24 cellular contexts compared by ENCODE assay signal in genomic region chr14:102967506-102967795, GRCh38. TPM values are rescaled to one million over a fixed set of nuclear protein-coding genes. Genes with fewer than 3 reads are reported as not detected.
"Had no signal": no experiment of that assay in that cellular context is flagged by ENCODE, and none has a peak within 500 bp of the region (broad histone marks: within the 10 kb centered on the region; RNA-seq: fewer than 3 reads in every experiment).

No MANE protein-coding gene starts in this region.

- H3K27me3 ChIP-seq: MG63 had no signal

- DNase-seq: activated CD4-positive, alpha-beta T cell treated with anti-CD3 and anti-CD28 coated beads for 48 hours; activated CD4-positive, alpha-beta T cell treated with anti-CD3 and anti-CD28 coated beads, Interleukin-2, amount 50 U/mL, for 4 hours; activated CD4-positive, CD25-positive, alpha-beta regulatory T cell treated with anti-CD3 and anti-CD28 coated beads, Interleukin-2, amount 50 U/mL, for 72 hours; activated CD8-positive, alpha-beta memory T cell treated with anti-CD3 and anti-CD28 coated beads, Interleukin-2, amount 50 U/mL, for 48 hours; activated CD8-positive, alpha-beta T cell treated with anti-CD3 and anti-CD28 coated beads, Interleukin-2, amount 10 ng/mL, durations not matched to agents 7 days and 5 days; activated naive CD4-positive, alpha-beta T cell treated with anti-CD3 and anti-CD28 coated beads, Interleukin-2, amount 50 U/mL, for 16 hours; activated T-cell treated with anti-CD3 and anti-CD28 coated beads, Interleukin-2, amount 50 U/mL, for 1 hour; MG63; MV-4-11; NCI-H1092 treated with DMSO at 0.1 percent for 48 hours; NCI-H1417 treated with DMSO at 0.1 percent for 48 hours; NCI-H1694; NCI-H2029; NCI-H2107; NCI-H345; NCI-H510A; NCI-H526 treated with DMSO at 0.1 percent for 48 hours; NCI-H82; OCI-M1; RPMI8226 had no signal

- H3K9me3 ChIP-seq: MG63 had no signal

- ATAC-seq: activated CD8-positive, alpha-beta T cell treated with anti-CD3 and anti-CD28 coated beads, Interleukin-2, amount 10 ng/mL, durations not matched to agents 7 days and 5 days; HepG2; Panc1; Right ventricle myocardium inferior had no signal

- H3K4me3 ChIP-seq: MG63 had no signal

RNA-seq across cellular contexts. Expression of gene AMN, which starts 45.0 kb away (rescaled TPM):
- total RNA-seq: SK-MEL-5 had no signal
